Comparison of ENCODE assay signal across 8 cellular contexts in the genomic region with DNA sequence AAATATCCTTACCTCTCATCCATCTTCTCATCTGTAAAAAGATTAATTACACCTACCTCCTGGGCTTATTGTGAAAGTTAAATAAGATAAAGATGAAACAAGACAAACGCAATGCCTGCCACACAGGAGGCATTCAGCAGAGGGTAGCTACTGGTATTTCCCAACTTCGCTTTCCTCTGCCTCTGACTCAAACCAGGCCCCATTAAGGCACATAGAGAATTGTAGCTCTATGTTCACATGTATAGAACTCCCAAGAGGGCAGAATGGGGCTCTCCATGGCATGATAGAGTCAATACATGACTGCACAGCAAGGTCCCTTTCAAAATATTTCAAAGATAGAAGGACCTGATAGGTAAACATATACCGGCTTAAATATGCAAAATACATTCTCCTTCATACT. TPM values are rescaled to one million over a fixed set of nuclear protein-coding genes. Genes with fewer than 3 reads are reported as not detected.
A peak's percentile ranks its signal among the peaks of the same experiment; 100 is the strongest.
DNase-seq lines count a peak whose midpoint lies in the region; ATAC-seq and TF ChIP-seq lines count a peak whose summit lies in the region.

No MANE protein-coding gene starts in this region.

- peak overlapping the region; percentile 84 for H3K27ac ChIP-seq in naive thymus-derived CD4-positive, alpha-beta T cell (ENCODE audit: low read depth, low read length)

- H3K27ac Mint-ChIP-seq in activated T-cell treated with anti-CD3 and anti-CD28 coated beads, Interleukin-2, amount 50 U/mL, for 72 hours: peak overlapping the region; percentile 89
- peak overlapping the region; percentile 84 to 98 (median 96) for H3K27ac Mint-ChIP-seq in naive thymus-derived CD4-positive, alpha-beta T cell

- peak overlapping the region; percentile 86 to 88 for H3K4me3 Mint-ChIP-seq in activated T-cell treated with anti-CD3 and anti-CD28 coated beads, Interleukin-2, amount 50 U/mL, for 72 hours
- H3K4me3 Mint-ChIP-seq in naive thymus-derived CD4-positive, alpha-beta T cell: peak overlapping the region; percentile 87 to 96 (median 94)

- peak; percentile 37 to 52 for DNase-seq in activated T-cell treated with anti-CD3 and anti-CD28 coated beads, Interleukin-2, amount 50 U/mL, for 72 hours
- DNase-seq in naive thymus-derived CD4-positive, alpha-beta T cell: peak in 1 of 9 donors; percentile 39
- no peak for DNase-seq in kidney glomerular epithelial cell (lab: John Stamatoyannopoulos, UW)
- DNase-seq in GM19238 (ENCODE audit: insufficient read length, low spot score): no peak

- no peaks in the 10 kb centered on the region for H3K27me3 Mint-ChIP-seq in activated T-cell treated with anti-CD3 and anti-CD28 coated beads, Interleukin-2, amount 50 U/mL, for 72 hours (ENCODE audit: low read depth)
- no peaks in the 10 kb centered on the region for H3K27me3 Mint-ChIP-seq in naive thymus-derived CD4-positive, alpha-beta T cell

- H3K36me3 Mint-ChIP-seq in activated T-cell treated with anti-CD3 and anti-CD28 coated beads, Interleukin-2, amount 50 U/mL, for 72 hours (ENCODE audit: insufficient read depth in 2 of 2): peaks cover 2% of the 10 kb centered on the region in 2 donors
- peaks cover 0 to 27% (median 0%) of the 10 kb centered on the region in 5 donors for H3K36me3 Mint-ChIP-seq in naive thymus-derived CD4-positive, alpha-beta T cell

- intact Hi-C loops in naive thymus-derived CD4-positive, alpha-beta T cell (cut with micrococcal nuclease): loop anchor here (2.0 to 10.0 kb wide), 12 partner anchors 15 to 1384 kb away; a partner anchor contains a TSS

- no peak for TF ChIP-seq CTCF in GM12875 (IDR thresholded peaks at IDR 0.05; ENCODE audit: borderline replicate concordance, insufficient read depth, low read depth, low read length)

- POLR2A ChIA-PET in naive thymus-derived CD4-positive, alpha-beta T cell (lab: Charles Lee): interaction anchor here (1.3 to 3.2 kb wide), 7 partner anchors 11 to 86 kb away, joined by 4 to 44 read pairs (median 8); a partner anchor contains a TSS

- no peaks in the 10 kb centered on the region for H3K36me3 ChIP-seq in naive thymus-derived CD4-positive, alpha-beta T cell (ENCODE audit: control insufficient read depth in 2 of 3, insufficient read depth in 3 of 3, low read length in 3 of 3)

- H3K4me3 ChIP-seq in GM12875 (ENCODE audit: low read depth, low read length): peak overlapping the region; percentile 88
- peak overlapping the region; percentile 71 for H3K4me3 ChIP-seq in naive thymus-derived CD4-positive, alpha-beta T cell (ENCODE audit: low read length)

- CTCF ChIA-PET in naive thymus-derived CD4-positive, alpha-beta T cell (lab: Charles Lee): interaction anchor here (0.9 to 4.4 kb wide), 6 partner anchors 13 to 88 kb away, joined by 4 to 36 read pairs (median 6); no protein-coding TSS in a partner anchor

- peaks cover 37 to 42% of the 10 kb centered on the region in 2 donors for H3K4me1 ChIP-seq in naive thymus-derived CD4-positive, alpha-beta T cell (ENCODE audit: control insufficient read depth in 2 of 2, insufficient read depth in 2 of 2, low read length in 2 of 2)

- no peaks in the 10 kb centered on the region for H3K9me3 Mint-ChIP-seq in activated T-cell treated with anti-CD3 and anti-CD28 coated beads, Interleukin-2, amount 50 U/mL, for 72 hours
- no peaks in the 10 kb centered on the region for H3K9me3 Mint-ChIP-seq in naive thymus-derived CD4-positive, alpha-beta T cell

- no peaks in the 10 kb centered on the region for H3K9me3 ChIP-seq in naive thymus-derived CD4-positive, alpha-beta T cell (ENCODE audit: control insufficient read depth in 2 of 3, low read length in 3 of 3)

- H3K4me1 Mint-ChIP-seq in activated T-cell treated with anti-CD3 and anti-CD28 coated beads, Interleukin-2, amount 50 U/mL, for 72 hours (ENCODE audit: low read depth): peaks cover 79% of the 10 kb centered on the region
- peaks cover 56 to 84% (median 76%) of the 10 kb centered on the region in 7 donors for H3K4me1 Mint-ChIP-seq in naive thymus-derived CD4-positive, alpha-beta T cell

- peak; percentile 27 for ATAC-seq in HG02884 (IDR thresholded peaks at IDR 0.05; ENCODE audit: unreplicated experiment)
- peak; percentile 40 to 47 for ATAC-seq in activated T-cell treated with anti-CD3 and anti-CD28 coated beads, Interleukin-2, amount 50 U/mL, for 72 hours (replicated peaks in 1 of 2)
- ATAC-seq in naive thymus-derived CD4-positive, alpha-beta T cell: no peak
- no peak for ATAC-seq in GM21737 (IDR thresholded peaks at IDR 0.05; ENCODE audit: unreplicated experiment)
- ATAC-seq in GM19467 (IDR thresholded peaks at IDR 0.05; ENCODE audit: unreplicated experiment): no peak

- no peaks in the 10 kb centered on the region for H3K27me3 ChIP-seq in naive thymus-derived CD4-positive, alpha-beta T cell (ENCODE audit: control insufficient read depth in 2 of 2, insufficient read depth in 2 of 2, low read length in 2 of 2)

RNA-seq across cellular contexts. Expression of a gene that starts 1.4 kb away (rescaled TPM):
- 10 to 100 TPM; 22.8 to 23.1 TPM for total RNA-seq in activated T-cell treated with anti-CD3 and anti-CD28 coated beads, Interleukin-2, amount 50 U/mL, for 72 hours
- 10 to 100 TPM; 12.5 to 33.8 (median 17.8) TPM for total RNA-seq in naive thymus-derived CD4-positive, alpha-beta T cell
- 10 to 100 TPM; 42.2 to 46.8 TPM for polyA plus RNA-seq in naive thymus-derived CD4-positive, alpha-beta T cell

RNA-seq across cellular contexts. Expression of a gene that starts 15.3 kb away (rescaled TPM):
- 1 to 10 TPM; 5.1 to 7.3 TPM for total RNA-seq in activated T-cell treated with anti-CD3 and anti-CD28 coated beads, Interleukin-2, amount 50 U/mL, for 72 hours
- 10 to 100 TPM in 4 of 5 experiments, 1 to 10 TPM in 1; 9.5 to 17.1 (median 13.4) TPM for total RNA-seq in naive thymus-derived CD4-positive, alpha-beta T cell
- 1 to 10 TPM; 1.4 to 1.9 TPM for polyA plus RNA-seq in naive thymus-derived CD4-positive, alpha-beta T cell

RNA-seq across cellular contexts. Expression of a gene that starts 54.8 kb away (rescaled TPM):
- total RNA-seq in activated T-cell treated with anti-CD3 and anti-CD28 coated beads, Interleukin-2, amount 50 U/mL, for 72 hours: not detected
- not detected for total RNA-seq in naive thymus-derived CD4-positive, alpha-beta T cell
- not detected for polyA plus RNA-seq in naive thymus-derived CD4-positive, alpha-beta T cell

Comparison
In these comparisons a context has a peak if more than half of its experiments do, and no peak if none do; other contexts are left out.
1. ATAC-seq: peak in HG02884 (single experiment) and activated T-cell treated with anti-CD3 and anti-CD28 coated beads, Interleukin-2, amount 50 U/mL, for 72 hours (2 of 2); none in naive thymus-derived CD4-positive, alpha-beta T cell (single experiment), GM21737 (single experiment) and GM19467 (single experiment).
2. DNase-seq: peak in activated T-cell treated with anti-CD3 and anti-CD28 coated beads, Interleukin-2, amount 50 U/mL, for 72 hours (2 of 2); none in kidney glomerular epithelial cell (single experiment) and GM19238 (single experiment).